In genomic region chr14:23449314-23449713, GRCh38 we compare ENCODE assay signal across 18 cellular contexts. TPM values are rescaled to one million over a fixed set of nuclear protein-coding genes. Genes with fewer than 3 reads are reported as not detected.
DNase-seq lines count a peak whose midpoint lies in the region; ATAC-seq and TF ChIP-seq lines count a peak whose summit lies in the region.
"Had no signal": no experiment of that assay in that cellular context is flagged by ENCODE, and none has a peak within 500 bp of the region (broad histone marks: within the 10 kb centered on the region; RNA-seq: fewer than 3 reads in every experiment).

No MANE protein-coding gene starts in this region.

- TF ChIP-seq POLR2A in testis (IDR thresholded peaks at IDR 0.05), result no peak

- H3K27ac ChIP-seq in cardiac muscle cell (peak overlapping the region; percentile 72), right cardiac atrium (ENCODE audit: low read length) (no peak overlapping the region), colonic mucosa (no peak overlapping the region), testis (no peak overlapping the region), neural progenitor cell (no peak overlapping the region)
- H3K27ac ChIP-seq: A549, C4-2B had no signal

- no peaks in the 10 kb centered on the region for H3K9me3 ChIP-seq in cardiac muscle cell (ENCODE audit: low read depth)
- H3K9me3 ChIP-seq in right cardiac atrium (ENCODE audit: control insufficient read depth, low read length), result no peaks in the 10 kb centered on the region
- H3K9me3 ChIP-seq in colonic mucosa, result no peaks in the 10 kb centered on the region
- H3K9me3 ChIP-seq in testis, result no peaks in the 10 kb centered on the region
- peaks cover 5% of the 10 kb centered on the region for H3K9me3 ChIP-seq in neural progenitor cell (ENCODE audit: low read depth)
- H3K9me3 ChIP-seq: BE2C had no signal

- H3K36me3 ChIP-seq in cardiac muscle cell (no peaks in the 10 kb centered on the region), H7 (replicated peaks; ENCODE audit: control insufficient read depth, insufficient read depth, low read length) (no peaks in the 10 kb centered on the region), colonic mucosa (no peaks in the 10 kb centered on the region), testis (ENCODE audit: low read depth, missing control alignments) (no peaks in the 10 kb centered on the region), neural progenitor cell (no peaks in the 10 kb centered on the region)
- H3K36me3 ChIP-seq: BE2C had no signal

- CTCF ChIA-PET in activated CD4-positive, alpha-beta T cell treated with anti-CD3 and anti-CD28 coated beads for 36 hours (lab: Charles Lee), result interaction anchor here (2.2 kb wide), 1 partner anchor 8 kb away, joined by 6 read pairs; no protein-coding TSS in a partner anchor

- no peak overlapping the region for H3K4me3 ChIP-seq in cardiac muscle cell
- no peak overlapping the region for H3K4me3 ChIP-seq in right cardiac atrium (ENCODE audit: low read length)
- H3K4me3 ChIP-seq in H7 (ENCODE audit: insufficient read depth, low read depth, low read length), result no peak overlapping the region
- H3K4me3 ChIP-seq in colonic mucosa, result no peak overlapping the region
- H3K4me3 ChIP-seq in testis, result no peak overlapping the region
- no peak overlapping the region for H3K4me3 ChIP-seq in neural progenitor cell
- H3K4me3 ChIP-seq: A549 had no signal

- H3K4me1 ChIP-seq in cardiac muscle cell (ENCODE audit: low read depth), result peaks cover 53% of the 10 kb centered on the region
- no peaks in the 10 kb centered on the region for H3K4me1 ChIP-seq in right cardiac atrium (ENCODE audit: control insufficient read depth, insufficient read depth, low read length)
- H3K4me1 ChIP-seq in colonic mucosa, result no peaks in the 10 kb centered on the region
- H3K4me1 ChIP-seq in testis, result no peaks in the 10 kb centered on the region
- peaks cover 6% of the 10 kb centered on the region for H3K4me1 ChIP-seq in neural progenitor cell
- H3K4me1 ChIP-seq: A549, BE2C had no signal

- no peaks in the 10 kb centered on the region for H3K27me3 ChIP-seq in cardiac muscle cell
- H3K27me3 ChIP-seq in right cardiac atrium (ENCODE audit: control insufficient read depth, insufficient read depth), result no peaks in the 10 kb centered on the region
- no peaks in the 10 kb centered on the region for H3K27me3 ChIP-seq in H7 (ENCODE audit: control insufficient read depth, insufficient read depth, low read length)
- H3K27me3 ChIP-seq in colonic mucosa, result no peaks in the 10 kb centered on the region
- no peaks in the 10 kb centered on the region for H3K27me3 ChIP-seq in testis
- H3K27me3 ChIP-seq in neural progenitor cell, result no peaks in the 10 kb centered on the region
- H3K27me3 ChIP-seq: BE2C had no signal

- no peak overlapping the region for H3K4me3 Mint-ChIP-seq in activated CD4-positive, alpha-beta T cell treated with anti-CD3 and anti-CD28 coated beads for 36 hours
- H3K4me3 Mint-ChIP-seq in neural progenitor cell, result no peak overlapping the region
- H3K4me3 Mint-ChIP-seq: CD4-positive, alpha-beta memory T cell; HFFc6 had no signal

- H3K9me3 Mint-ChIP-seq in activated CD4-positive, alpha-beta T cell treated with anti-CD3 and anti-CD28 coated beads for 36 hours (ENCODE audit: low read depth), result no peaks in the 10 kb centered on the region
- H3K9me3 Mint-ChIP-seq in neural progenitor cell, result no peaks in the 10 kb centered on the region
- H3K9me3 Mint-ChIP-seq: CD4-positive, alpha-beta memory T cell; HFFc6 had no signal

- intact Hi-C loops in right cardiac atrium (cut with DNase I), result loop anchor here in 3 of 4 donors (5.0 to 10.0 kb wide), 3 partner anchors 117 to 125 kb away; partner anchors contain the start of gene PABPN1 (in 1 of the 3)
- intact Hi-C loops in colonic mucosa (cut with DNase I), result loop anchor here (10.0 kb wide), 1 partner anchor 125 kb away; the partner anchor contains the start of gene PABPN1
- intact Hi-C loops in testis (cut with DNase I; ENCODE audit: low total_unique reads), result loop anchor here (10.0 kb wide), 1 partner anchor 115 kb away; no protein-coding TSS in a partner anchor
- intact Hi-C loops in activated CD4-positive, alpha-beta T cell treated with anti-CD3 and anti-CD28 coated beads for 36 hours (cut with DNase I, micrococcal nuclease), result no loop called here

- H3K9ac ChIP-seq in colonic mucosa (ENCODE audit: low read depth in 2 of 2, low read length in 2 of 2), result no peak overlapping the region
- no peak overlapping the region for H3K9ac ChIP-seq in neural progenitor cell

- no peak for ATAC-seq in right cardiac atrium
- ATAC-seq in activated CD4-positive, alpha-beta T cell treated with anti-CD3 and anti-CD28 coated beads for 36 hours, result no peak
- ATAC-seq: A549 had no signal

- H4K20me1 ChIP-seq in neural progenitor cell (ENCODE audit: low read depth), result no peaks in the 10 kb centered on the region

- no peaks in the 10 kb centered on the region for H3K79me2 ChIP-seq in neural progenitor cell (ENCODE audit: low read depth)

- POLR2A ChIA-PET in activated CD4-positive, alpha-beta T cell treated with anti-CD3 and anti-CD28 coated beads for 36 hours (lab: Charles Lee), result no interaction called here

- no peak overlapping the region for H3K27ac Mint-ChIP-seq in activated CD4-positive, alpha-beta T cell treated with anti-CD3 and anti-CD28 coated beads for 36 hours
- H3K27ac Mint-ChIP-seq in neural progenitor cell, result no peak overlapping the region
- H3K27ac Mint-ChIP-seq: CD4-positive, alpha-beta memory T cell; HFFc6 had no signal

- peaks cover 6% of the 10 kb centered on the region for H3K4me1 Mint-ChIP-seq in activated CD4-positive, alpha-beta T cell treated with anti-CD3 and anti-CD28 coated beads for 36 hours
- H3K4me1 Mint-ChIP-seq in neural progenitor cell, result peaks cover 2% of the 10 kb centered on the region
- H3K4me1 Mint-ChIP-seq: CD4-positive, alpha-beta memory T cell had no signal

- WGBS in right cardiac atrium, result 47% methylated on average over 1 of the region's 1 CpG
- 54 to 61% methylated on average over 1 of the region's 1 CpG for WGBS in testis, 2 donors

- H3F3A ChIP-seq in neural progenitor cell (ENCODE audit: low read depth), result no peaks in the 10 kb centered on the region

- peaks cover 10% of the 10 kb centered on the region for H3K27me3 Mint-ChIP-seq in activated CD4-positive, alpha-beta T cell treated with anti-CD3 and anti-CD28 coated beads for 36 hours
- H3K27me3 Mint-ChIP-seq in neural progenitor cell (ENCODE audit: insufficient read depth, low read depth), result peaks cover 5% of the 10 kb centered on the region

- no peak overlapping the region for H3K4me2 ChIP-seq in neural progenitor cell
- H3K4me2 ChIP-seq: A549 had no signal

- TF ChIP-seq CTCF in cardiac muscle cell (IDR thresholded peaks at IDR 0.05; ENCODE audit: low read depth, low read length), result no peak
- no peak for TF ChIP-seq CTCF in colonic mucosa (IDR thresholded peaks at IDR 0.05)
- no peak for TF ChIP-seq CTCF in testis (IDR thresholded peaks at IDR 0.05)
- TF ChIP-seq CTCF in neural progenitor cell (IDR thresholded peaks at IDR 0.05), result no peak

- DNase-seq in cardiac muscle cell (ENCODE audit: low read depth in 1 of 2, low spot score in 1 of 2), result no peak
- no peak for DNase-seq in right cardiac atrium
- peak; percentile 4 for DNase-seq in H7
- DNase-seq in colonic mucosa, result peak; percentile 16
- peak; percentile 1 for DNase-seq in testis
- DNase-seq in EL, result no peak
- no peak for DNase-seq in activated CD4-positive, alpha-beta T cell treated with anti-CD3 and anti-CD28 coated beads for 36 hours
- no peak for DNase-seq in neural progenitor cell (ENCODE audit: low spot score)
- DNase-seq: BE2C; CD4-positive, alpha-beta memory T cell; DMS79; GOT3; HCEC 1CT; HFFc6 had no signal

- no peaks in the 10 kb centered on the region for H3K36me3 Mint-ChIP-seq in activated CD4-positive, alpha-beta T cell treated with anti-CD3 and anti-CD28 coated beads for 36 hours (ENCODE audit: low read depth)
- H3K36me3 Mint-ChIP-seq in neural progenitor cell, result no peaks in the 10 kb centered on the region
- H3K36me3 Mint-ChIP-seq: CD4-positive, alpha-beta memory T cell had no signal

- no peak overlapping the region for H2AFZ ChIP-seq in neural progenitor cell (replicated peaks)

RNA-seq across cellular contexts. Expression of gene MYH7, which starts 13.9 kb away (rescaled TPM):
- total RNA-seq in cardiac muscle cell (82.8 and 134 TPM in 2 replicates), right cardiac atrium (1,000 to 10,000 TPM in 1 of 4 donors, 100 to 1,000 TPM in 3; 461 to 2,251 (median 602) TPM), colonic mucosa (1 to 10 TPM in 1 of 2 donors, not detected in 1; 1.2 TPM), testis (1 to 10 TPM in 1 of 2 donors, under 1 TPM in 1; 0.87 to 1.3 TPM), neural progenitor cell (ENCODE audit: low replicate concordance) (0.19 TPM in 1 of 2 replicates, not detected in the other)
- polyA plus RNA-seq in cardiac muscle cell (66.2 and 117 TPM in 2 replicates), right cardiac atrium (1,734 TPM), testis (ENCODE audit: insufficient read depth, low read depth, low replicate concordance) (51.3 TPM)
- total RNA-seq in H7 (2014; rRNA removed; shearing (Covaris generic)), result not detected in 2 replicates
- total RNA-seq in activated CD4-positive, alpha-beta T cell treated with anti-CD3 and anti-CD28 coated beads for 36 hours, result under 1 TPM; 0.05 to 0.07 TPM
- total RNA-seq: CD4-positive, alpha-beta memory T cell; HFFc6; HT1080 had no signal
- polyA plus RNA-seq: A549; AG04450; CD4-positive, alpha-beta memory T cell had no signal

RNA-seq across cellular contexts. Expression of gene NGDN, which starts 20.2 kb away (rescaled TPM):
- total RNA-seq in cardiac muscle cell (35.6 and 43.3 TPM in 2 replicates), right cardiac atrium (10 to 100 TPM; 19.3 to 23.4 (median 21.8) TPM), colonic mucosa (10 to 100 TPM; 21.4 to 27.6 TPM), testis (10 to 100 TPM; 47.5 to 48.7 TPM), neural progenitor cell (ENCODE audit: low replicate concordance) (51.1 and 60.1 TPM in 2 replicates)
- polyA plus RNA-seq in cardiac muscle cell (66.9 and 80.3 TPM in 2 replicates), right cardiac atrium (26.8 TPM), testis (ENCODE audit: insufficient read depth, low read depth, low replicate concordance) (57.9 TPM)
- total RNA-seq in H7 (2014; rRNA removed; shearing (Covaris generic)), result 58.1 and 62.8 TPM in 2 replicates
- 10 to 100 TPM; 53.0 to 57.8 TPM for total RNA-seq in activated CD4-positive, alpha-beta T cell treated with anti-CD3 and anti-CD28 coated beads for 36 hours

RNA-seq across cellular contexts. Expression of gene MYH6, which starts 41.2 kb away (rescaled TPM):
- total RNA-seq in cardiac muscle cell (4,520 and 8,484 TPM in 2 replicates), right cardiac atrium (over 10,000 TPM; 12,862 to 15,773 (median 14,347) TPM), colonic mucosa (1 to 10 TPM in 1 of 2 donors, not detected in 1; 1.6 TPM), testis (under 1 TPM; 0.12 to 0.39 TPM), neural progenitor cell (ENCODE audit: low replicate concordance) (0.03 TPM in 1 of 2 replicates, not detected in the other)
- polyA plus RNA-seq in cardiac muscle cell (2,795 and 4,145 TPM in 2 replicates), right cardiac atrium (11,120 TPM), testis (ENCODE audit: insufficient read depth, low read depth, low replicate concordance) (0.44 TPM)
- 0.03 TPM in 1 of 2 replicates, not detected in the other for total RNA-seq in H7 (2014; rRNA removed; shearing (Covaris generic))
- under 1 TPM; 0.14 to 0.16 TPM for total RNA-seq in activated CD4-positive, alpha-beta T cell treated with anti-CD3 and anti-CD28 coated beads for 36 hours
- total RNA-seq: CD4-positive, alpha-beta memory T cell; HFFc6; HT1080 had no signal
- polyA plus RNA-seq: A549; AG04450; CD4-positive, alpha-beta memory T cell had no signal

Comparison
In these comparisons a context has a peak if more than half of its experiments do, and no peak if none do; other contexts are left out.
1. DNase-seq: peak in H7 (single experiment), colonic mucosa (single experiment) and testis (single experiment); none in cardiac muscle cell (0 of 2), right cardiac atrium (0 of 3), EL (single experiment), activated CD4-positive, alpha-beta T cell treated with anti-CD3 and anti-CD28 coated beads for 36 hours (single experiment) and neural progenitor cell (single experiment).
2. RNA of gene MYH7, which starts 13.9 kb away (total RNA-seq): 461 to 2,251 TPM in right cardiac atrium and 82.8 to 134 TPM in cardiac muscle cell; 0.87 to 1.3 TPM in testis, 1.2 TPM in colonic mucosa, 0.05 to 0.07 TPM in activated CD4-positive, alpha-beta T cell treated with anti-CD3 and anti-CD28 coated beads for 36 hours, not detected in H7 and 0.19 TPM in neural progenitor cell; every median in the first group is over 10 times any median in the second.
3. RNA of gene MYH6, which starts 41.2 kb away (total RNA-seq): 12,862 to 15,773 TPM in right cardiac atrium and 4,520 to 8,484 TPM in cardiac muscle cell; 1.6 TPM in colonic mucosa, 0.12 to 0.39 TPM in testis, 0.14 to 0.16 TPM in activated CD4-positive, alpha-beta T cell treated with anti-CD3 and anti-CD28 coated beads for 36 hours, 0.03 TPM in H7 and 0.03 TPM in neural progenitor cell; every median in the first group is over 1,000 times any median in the second.
4. intact Hi-C loops: an anchor here in right cardiac atrium (5.0 to 10.0 kb wide), colonic mucosa (10.0 kb wide) and testis (10.0 kb wide); none called in activated CD4-positive, alpha-beta T cell treated with anti-CD3 and anti-CD28 coated beads for 36 hours.